In genomic region chr3:71035886-71036285, GRCh38 we compare ENCODE assay signal across 15 cellular contexts.
DNase-seq lines count a peak whose midpoint lies in the region; ATAC-seq and TF ChIP-seq lines count a peak whose summit lies in the region.
"Had no signal": no experiment of that assay in that cellular context is flagged by ENCODE, and none has a peak within 500 bp of the region (broad histone marks: within the 10 kb centered on the region; RNA-seq: fewer than 3 reads in every experiment).

No MANE protein-coding gene starts in this region.

- peaks cover 0 to 99% (median 43%) of the 10 kb centered on the region in 3 donors for H3K36me3 Mint-ChIP-seq in CD8-positive, alpha-beta memory T cell
- H3K36me3 Mint-ChIP-seq in chondrocyte (ENCODE audit: low read depth): peaks cover 51% of the 10 kb centered on the region
- peaks cover 8 to 78% (median 37%) of the 10 kb centered on the region in 5 donors for H3K36me3 Mint-ChIP-seq in naive thymus-derived CD4-positive, alpha-beta T cell

- 0 out of 2 replicates have a peak overlapping the region, but pooled peaks have one; percentile 5 for H3K4me3 ChIP-seq in ACC112 (ENCODE audit: low read depth, low read length)
- H3K4me3 ChIP-seq in CD8-positive, alpha-beta memory T cell (ENCODE audit: low read length): no peak overlapping the region
- no peak overlapping the region for H3K4me3 ChIP-seq in naive thymus-derived CD4-positive, alpha-beta T cell (ENCODE audit: low read length)

- H3K4me1 ChIP-seq in ACC112 (ENCODE audit: control insufficient read depth, insufficient read depth, low read length, unreplicated experiment): peaks cover 17% of the 10 kb centered on the region
- H3K4me1 ChIP-seq in CD8-positive, alpha-beta memory T cell (ENCODE audit: insufficient read depth, low read length): peaks cover 47% of the 10 kb centered on the region
- H3K4me1 ChIP-seq in naive thymus-derived CD4-positive, alpha-beta T cell (ENCODE audit: control insufficient read depth in 2 of 2, insufficient read depth in 2 of 2, low read length in 2 of 2): peaks cover 18 to 68% of the 10 kb centered on the region in 2 donors

- no peaks in the 10 kb centered on the region for H3K9me3 Mint-ChIP-seq in CD8-positive, alpha-beta memory T cell
- H3K9me3 Mint-ChIP-seq in chondrocyte (ENCODE audit: low read depth): no peaks in the 10 kb centered on the region
- peaks cover 0 to 3% (median 0%) of the 10 kb centered on the region in 11 donors for H3K9me3 Mint-ChIP-seq in naive thymus-derived CD4-positive, alpha-beta T cell
- H3K9me3 Mint-ChIP-seq: central memory CD8-positive, alpha-beta T cell had no signal

- H3K27me3 ChIP-seq in ACC112 (ENCODE audit: insufficient read depth, low read length): no peaks in the 10 kb centered on the region
- H3K27me3 ChIP-seq in CD8-positive, alpha-beta memory T cell (ENCODE audit: insufficient read depth, low read length, poor library complexity, severe bottlenecking): no peaks in the 10 kb centered on the region
- H3K27me3 ChIP-seq in naive thymus-derived CD4-positive, alpha-beta T cell (ENCODE audit: control insufficient read depth in 2 of 2, insufficient read depth in 2 of 2, low read length in 2 of 2): no peaks in the 10 kb centered on the region

- H3K4me1 Mint-ChIP-seq in CD8-positive, alpha-beta memory T cell: peaks cover 79 to 95% (median 94%) of the 10 kb centered on the region in 3 donors
- H3K4me1 Mint-ChIP-seq in chondrocyte (ENCODE audit: low read depth): peaks cover 69% of the 10 kb centered on the region
- peaks cover 55 to 100% (median 94%) of the 10 kb centered on the region in 7 donors for H3K4me1 Mint-ChIP-seq in naive thymus-derived CD4-positive, alpha-beta T cell

- H3K36me3 ChIP-seq in ACC112 (ENCODE audit: insufficient read depth, low read length): peaks cover 24% of the 10 kb centered on the region
- H3K36me3 ChIP-seq in CD8-positive, alpha-beta memory T cell (ENCODE audit: insufficient read depth, low read length): peaks cover 11% of the 10 kb centered on the region
- peaks cover 7 to 71% (median 23%) of the 10 kb centered on the region in 3 experiments for H3K36me3 ChIP-seq in naive thymus-derived CD4-positive, alpha-beta T cell (ENCODE audit: control insufficient read depth in 2 of 3, insufficient read depth in 3 of 3, low read length in 3 of 3)

- intact Hi-C loops in naive thymus-derived CD4-positive, alpha-beta T cell (cut with micrococcal nuclease): no loop called here

- ATAC-seq in naive thymus-derived CD4-positive, alpha-beta T cell: no peak
- ATAC-seq: esophagus mucosa had no signal

- H3K27ac Mint-ChIP-seq in CD8-positive, alpha-beta memory T cell: peak overlapping the region in 5 of 8 donors; percentile 29 to 86 (median 55)
- peak overlapping the region; percentile 65 for H3K27ac Mint-ChIP-seq in chondrocyte (ENCODE audit: unreplicated experiment)
- peak overlapping the region in 8 of 9 donors; percentile 36 to 82 (median 75) for H3K27ac Mint-ChIP-seq in naive thymus-derived CD4-positive, alpha-beta T cell

- peaks cover 45% of the 10 kb centered on the region for H3K79me2 ChIP-seq in ACC112 (ENCODE audit: control insufficient read depth, insufficient read depth, low read length, unreplicated experiment)

- no peaks in the 10 kb centered on the region for H3K27me3 Mint-ChIP-seq in CD8-positive, alpha-beta memory T cell
- no peaks in the 10 kb centered on the region for H3K27me3 Mint-ChIP-seq in chondrocyte (ENCODE audit: low read depth)
- no peaks in the 10 kb centered on the region for H3K27me3 Mint-ChIP-seq in naive thymus-derived CD4-positive, alpha-beta T cell
- H3K27me3 Mint-ChIP-seq: central memory CD8-positive, alpha-beta T cell had no signal

- peak overlapping the region; percentile 44 for H3K27ac ChIP-seq in ACC112 (ENCODE audit: low read depth, low read length)
- no peak overlapping the region for H3K27ac ChIP-seq in CD8-positive, alpha-beta memory T cell (ENCODE audit: low read depth, low read length)
- peak overlapping the region; percentile 8 for H3K27ac ChIP-seq in naive thymus-derived CD4-positive, alpha-beta T cell (ENCODE audit: low read depth, low read length)

- CTCF ChIA-PET in CD8-positive, alpha-beta memory T cell (lab: Charles Lee): interaction anchor here (1.3 to 1.9 kb wide), 2 partner anchors 13 to 31 kb away, joined by 4 to 5 read pairs; no protein-coding TSS in a partner anchor
- CTCF ChIA-PET in naive thymus-derived CD4-positive, alpha-beta T cell (lab: Charles Lee): interaction anchor here (0.6 to 0.7 kb wide), 3 partner anchors 18 to 337 kb away, joined by 3 to 4 read pairs (median 3); no protein-coding TSS in a partner anchor

- no peak overlapping the region for H3K4me3 Mint-ChIP-seq in CD8-positive, alpha-beta memory T cell
- no peak overlapping the region for H3K4me3 Mint-ChIP-seq in chondrocyte (ENCODE audit: unreplicated experiment)
- H3K4me3 Mint-ChIP-seq in naive thymus-derived CD4-positive, alpha-beta T cell: peak overlapping the region in 7 of 10 donors; percentile 14 to 60 (median 42)
- H3K4me3 Mint-ChIP-seq: central memory CD8-positive, alpha-beta T cell had no signal

- DNase-seq in CD8-positive, alpha-beta memory T cell: no peak
- DNase-seq in chondrocyte (ENCODE audit: low spot score) (no peak), DMS79 (lab: John Stamatoyannopoulos, UW) (no peak), kidney glomerular epithelial cell (lab: John Stamatoyannopoulos, UW) (no peak), mesenteric fat pad (ENCODE audit: low spot score) (no peak), DMS153 treated with DMSO at 0.1 percent for 48 hours (lab: John Stamatoyannopoulos, UW; ENCODE audit: unreplicated experiment) (no peak)
- no peak for DNase-seq in naive thymus-derived CD4-positive, alpha-beta T cell
- DNase-seq: activated CD4-positive, alpha-beta T cell treated with anti-CD3 and anti-CD28 coated beads, Interleukin-2, amount 50 U/mL, for 4 hours; activated gamma-delta T cell treated with Interleukin-2 at 50 U/mL for 16 hours; NCI-H1092 treated with DMSO at 0.1 percent for 48 hours; NCI-H446 treated with DMSO at 0.1 percent for 48 hours; T-helper 9 cell had no signal

- no peaks in the 10 kb centered on the region for H3K9me3 ChIP-seq in CD8-positive, alpha-beta memory T cell (ENCODE audit: low read length)
- H3K9me3 ChIP-seq in naive thymus-derived CD4-positive, alpha-beta T cell (ENCODE audit: control insufficient read depth in 2 of 3, low read length in 3 of 3): no peaks in the 10 kb centered on the region

- no peak overlapping the region for H2AFZ ChIP-seq in ACC112 (ENCODE audit: low read length, unreplicated experiment)

- TF ChIP-seq CTCF in chondrocyte (IDR thresholded peaks at IDR 0.05): no peak

- POLR2A ChIA-PET in CD8-positive, alpha-beta memory T cell (lab: Charles Lee): no interaction called here
- POLR2A ChIA-PET in naive thymus-derived CD4-positive, alpha-beta T cell (lab: Charles Lee): interaction anchor here (0.5 to 1.1 kb wide), 4 partner anchors 16 to 268 kb away, joined by 3 to 4 read pairs (median 3); no protein-coding TSS in a partner anchor

Comparison
In these comparisons a context has a peak if more than half of its experiments do, and no peak if none do; other contexts are left out.
1. H3K4me3 Mint-ChIP-seq: peak in naive thymus-derived CD4-positive, alpha-beta T cell (7 of 10); none in CD8-positive, alpha-beta memory T cell (0 of 7) and chondrocyte (single experiment).
2. Peak in every context shown above with its lines, with median percentiles within 50 percentile points of each other: H3K27ac Mint-ChIP-seq.